In genomic region chr7:80070391-80070790, GRCh38 we compare ENCODE assay signal across 20 cellular contexts.
"Had no signal": no experiment of that assay in that cellular context is flagged by ENCODE, and none has a peak within 500 bp of the region (broad histone marks: within the 10 kb centered on the region; RNA-seq: fewer than 3 reads in every experiment).

No MANE protein-coding gene starts in this region.

- H3K4me1 ChIP-seq: body of pancreas, esophagus squamous epithelium, lower lobe of right lung, pancreas, upper lobe of left lung had no signal

- ATAC-seq: activated CD8-positive, alpha-beta T cell treated with anti-CD3 and anti-CD28 coated beads, Interleukin-2, amount 10 ng/mL, durations not matched to agents 7 days and 5 days; body of pancreas; lower lobe of right lung; pancreas had no signal

- H3K27me3 ChIP-seq: body of pancreas, esophagus squamous epithelium, pancreas, upper lobe of left lung had no signal

- H3K27ac ChIP-seq: body of pancreas, esophagus squamous epithelium, lower lobe of right lung, pancreas, skin epidermis, upper lobe of left lung had no signal

- H3K9me3 ChIP-seq: body of pancreas, pancreas had no signal

- H3K4me3 ChIP-seq: body of pancreas, esophagus squamous epithelium, lower lobe of right lung, pancreas, skin epidermis, upper lobe of left lung had no signal

- H3K36me3 ChIP-seq: esophagus squamous epithelium, lower lobe of right lung, pancreas, upper lobe of left lung had no signal

- DNase-seq: activated CD4-positive, alpha-beta T cell treated with anti-CD3 and anti-CD28 coated beads, Interleukin-2, amount 10 ng/mL, durations not matched to agents 24 days and 14 days; activated CD4-positive, CD25-positive, alpha-beta regulatory T cell; activated CD8-positive, alpha-beta memory T cell treated with anti-CD3 and anti-CD28 coated beads, Interleukin-2, amount 50 U/mL, for 4 hours; activated CD8-positive, alpha-beta T cell treated with anti-CD3 and anti-CD28 coated beads, Interleukin-2, amount 10 ng/mL, durations not matched to agents 7 days and 5 days; activated effector memory CD4-positive, alpha-beta T cell treated with anti-CD3 and anti-CD28 coated beads, Interleukin-2, amount 50 U/mL, for 16 hours; activated T-cell treated with anti-CD3 and anti-CD28 coated beads, Interleukin-2, amount 50 U/mL, for 48 hours; amygdala; body of pancreas; cortex of kidney; effector CD4-positive, alpha-beta T cell; esophagus squamous epithelium; hippocampal formation; lower lobe of right lung; pancreas; retina; stimulated activated CD4-positive, alpha-beta T cell treated with anti-CD3 and anti-CD28 coated beads, Interleukin-4, amount 100 ng/mL, for 4 hours; stimulated activated CD8-positive, alpha-beta memory T cell treated with anti-CD3 and anti-CD28 coated beads, Interleukin-4, amount 100 ng/mL, for 48 hours; stimulated activated naive CD4-positive, alpha-beta T cell treated with Interleukin-2 at 50 U/mL for 16 hours; upper lobe of left lung had no signal
